In genomic region chr4:165542476-165542875, GRCh38 we compare ENCODE assay signal across 18 cellular contexts.
"Had no signal": no experiment of that assay in that cellular context is flagged by ENCODE, and none has a peak within 500 bp of the region (broad histone marks: within the 10 kb centered on the region; RNA-seq: fewer than 3 reads in every experiment).

No MANE protein-coding gene starts in this region.

- H3K9me3 ChIP-seq: heart left ventricle, pancreas, stomach, thyroid gland, uterus had no signal

- DNase-seq: effector CD4-positive, alpha-beta T cell; endodermal cell; foreskin melanocyte; heart left ventricle; hippocampal formation; kidney glomerular epithelial cell; mesendoderm; naive B cell; occipital lobe; pancreas; right cardiac atrium; small intestine; stimulated activated CD4-positive, alpha-beta T cell treated with anti-CD3 and anti-CD28 coated beads, Interleukin-12 subunit alpha, Interleukin-12 subunit beta, amount 100 ng/mL, for 4 hours; stomach; substantia nigra; thyroid gland; uterus had no signal

- H3K27ac ChIP-seq: heart left ventricle, pancreas, stomach, thyroid gland, uterus had no signal

- FAIRE-seq: islet of Langerhans, pancreas, small intestine had no signal

- H3K36me3 ChIP-seq: heart left ventricle, pancreas, stomach, thyroid gland, uterus had no signal

- H3K4me1 ChIP-seq: heart left ventricle, pancreas, stomach, thyroid gland, uterus had no signal

- H3K27me3 ChIP-seq: heart left ventricle, pancreas, stomach, thyroid gland, uterus had no signal

- H3K4me3 ChIP-seq: heart left ventricle, pancreas, stomach, thyroid gland, uterus had no signal
